ENCODE assay signal across 8 cellular contexts in genomic region chr17:80855968-80856862, GRCh38.
A peak's percentile ranks its signal among the peaks of the same experiment; 100 is the strongest.
DNase-seq lines count a peak whose midpoint lies in the region; ATAC-seq and TF ChIP-seq lines count a peak whose summit lies in the region.

No MANE protein-coding gene starts in this region.

- peaks cover 17% of the 10 kb centered on the region for H3K4me1 ChIP-seq in stomach smooth muscle (ENCODE audit: control insufficient read depth, insufficient read depth, low read length)

- H3K36me3 ChIP-seq in brain microvascular endothelial cell (replicated peaks) (no peaks in the 10 kb centered on the region), stomach smooth muscle (ENCODE audit: control insufficient read depth in 2 of 2, insufficient read depth in 2 of 2, low read length in 2 of 2) (peaks cover 0 to 2% of the 10 kb centered on the region in 2 donors)

- TF ChIP-seq CTCF in brain microvascular endothelial cell (IDR thresholded peaks at IDR 0.05; ENCODE audit: low read depth, low read length, missing control alignments): no peak

- no peak overlapping the region for H3K4me3 ChIP-seq in brain microvascular endothelial cell (ENCODE audit: low read depth, low read length)
- H3K4me3 ChIP-seq in stomach smooth muscle (ENCODE audit: low read length in 2 of 2): no peak overlapping the region

- ATAC-seq in GM19395 (IDR thresholded peaks at IDR 0.05; ENCODE audit: unreplicated experiment) (peak; percentile 76), HG03565 (IDR thresholded peaks at IDR 0.05; ENCODE audit: unreplicated experiment) (peak; percentile 77)

- H3K9me3 ChIP-seq in stomach smooth muscle (ENCODE audit: control insufficient read depth in 2 of 2, low read length in 2 of 2): no peaks in the 10 kb centered on the region

- no peaks in the 10 kb centered on the region for H3K27me3 ChIP-seq in brain microvascular endothelial cell (replicated peaks)
- no peaks in the 10 kb centered on the region for H3K27me3 ChIP-seq in stomach smooth muscle (ENCODE audit: control insufficient read depth in 1 of 2, insufficient read depth in 2 of 2, low read length in 2 of 2)

- H3K9ac ChIP-seq in stomach smooth muscle (ENCODE audit: low read length in 2 of 2): no peak overlapping the region

- peak; percentile 95 for DNase-seq in AG08396 (ENCODE audit: low spot score)
- peak; percentile 74 for DNase-seq in UCSD-AML1 (lab: John Stamatoyannopoulos, UW; ENCODE audit: unreplicated experiment)
- DNase-seq in brain microvascular endothelial cell: peak; percentile 99
- DNase-seq in myocyte (ENCODE audit: low read depth): peak; percentile 96
- DNase-seq in 8988T: no peak

- H3K27ac ChIP-seq in brain microvascular endothelial cell (peak overlapping the region; percentile 97), stomach smooth muscle (ENCODE audit: low read length) (peak overlapping the region; percentile 13)

- in situ Hi-C loops in brain microvascular endothelial cell (cut with HindIII; ENCODE audit: low pct_ligation_motif_present, low sequenced_read_pairs): loop anchor here (25.0 kb wide), 1 partner anchor 419 kb away; no protein-coding TSS in a partner anchor
